ENCODE assay signal across 7 cellular contexts in the genomic region with DNA sequence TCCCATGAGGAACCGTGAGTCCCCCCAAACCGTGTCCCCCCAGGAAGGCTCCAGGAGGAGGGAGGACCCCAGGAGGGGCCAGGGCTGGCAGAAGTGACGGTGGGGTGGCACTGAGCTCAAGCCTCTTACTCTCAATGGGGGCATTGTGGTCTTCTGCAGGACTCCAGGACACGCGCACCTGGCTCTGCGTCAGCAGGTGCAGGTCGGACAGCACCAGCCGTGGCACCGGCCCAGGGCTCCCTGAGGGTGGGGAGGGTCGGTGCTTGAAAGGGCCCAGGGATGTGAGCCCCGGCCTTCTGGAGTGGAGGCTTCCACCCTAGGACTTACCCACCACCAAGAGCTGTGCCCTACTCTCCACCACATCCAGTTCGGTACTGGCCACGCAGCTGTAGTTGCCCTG. TPM values are rescaled to one million over a fixed set of nuclear protein-coding genes. Genes with fewer than 3 reads are reported as not detected.
"Had no signal": no experiment of that assay in that cellular context is flagged by ENCODE, and none has a peak within 500 bp of the region (broad histone marks: within the 10 kb centered on the region; RNA-seq: fewer than 3 reads in every experiment).

No MANE protein-coding gene starts in this region.

- H3K4me2 ChIP-seq: GM23338 had no signal

- H3K4me3 ChIP-seq: GM23338, K562 had no signal

- H2AFZ ChIP-seq: GM23338 had no signal

- DNase-seq: H9, HCEC 1CT, IMR-90 had no signal

RNA-seq across cellular contexts. Expression of gene L1CAM, which starts 18.3 kb away (rescaled TPM):
- total RNA-seq: HT-29 had no signal

RNA-seq across cellular contexts. Expression of gene AVPR2, which starts 36.8 kb away (rescaled TPM):
- total RNA-seq: GM23338, H1, H9, HT-29, IMR-90, K562 had no signal
- polyA plus RNA-seq: GM23338, IMR-90, K562 had no signal
